Comparison of ENCODE assay signal across 8 cellular contexts in the genomic region with DNA sequence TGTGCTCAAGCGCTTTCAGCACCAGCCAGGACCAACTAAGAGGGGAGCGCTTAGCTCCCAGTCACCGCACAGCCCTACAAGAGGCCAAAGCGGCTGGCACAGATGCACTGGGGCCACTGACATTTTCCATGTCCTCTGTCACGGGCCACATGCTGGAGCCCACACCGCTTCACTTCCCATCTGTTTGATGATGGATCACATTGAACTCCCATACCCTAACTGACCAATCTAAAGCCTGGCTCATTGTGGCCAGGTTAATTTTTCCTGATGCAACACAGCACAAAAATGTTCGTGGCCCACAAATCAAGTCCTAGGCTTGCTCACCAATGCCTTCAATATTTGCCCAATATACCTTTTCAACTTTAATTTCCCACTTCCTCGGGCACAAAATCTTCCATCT. TPM values are rescaled to one million over a fixed set of nuclear protein-coding genes. Genes with fewer than 3 reads are reported as not detected.
A peak's percentile ranks its signal among the peaks of the same experiment; 100 is the strongest.
DNase-seq lines count a peak whose midpoint lies in the region; TF ChIP-seq lines count a peak whose summit lies in the region.
"Not testable (repeated sequence)": the region's sequence is repeated elsewhere in the genome, so short reads cannot be mapped to it uniquely, and the experiment has no call there.

No MANE protein-coding gene starts in this region.

- H3K9ac ChIP-seq in Loucy (ENCODE audit: low read depth, low read length, poor library complexity, severe bottlenecking); adipocyte (ENCODE audit: low read length); iPS-20b (ENCODE audit: low read depth, low read length): not testable (repeated sequence)

- POLR2A ChIA-PET in CD8-positive, alpha-beta memory T cell (lab: Charles Lee); activated CD4-positive, alpha-beta memory T cell treated with anti-CD3 and anti-CD28 coated beads, Interleukin-2, amount 10 ng/mL, durations not matched to agents 7 days and 5 days (lab: Charles Lee): not testable (repeated sequence)

- not testable (repeated sequence) for H3K27me3 ChIP-seq in CD8-positive, alpha-beta memory T cell (ENCODE audit: insufficient read depth, low read length, poor library complexity, severe bottlenecking); Loucy (ENCODE audit: insufficient read depth, low read length, poor library complexity, severe bottlenecking); adipocyte (replicated peaks; ENCODE audit: control insufficient read depth, insufficient read depth, low read length); esophagus muscularis mucosa
- H3K27me3 ChIP-seq in iPS-20b (ENCODE audit: insufficient read depth, low read length) (peaks cover 27% of the 10 kb centered on the region), stomach (peaks cover 0 to 18% (median 11%) of the 10 kb centered on the region in 3 donors)

- WGBS in esophagus muscularis mucosa, result 20% methylated on average over 3 of the region's 8 CpGs
- WGBS in stomach, 5 donors, result 48 to 62% (median 53%) methylated on average over 3 to 5 of the region's 8 CpGs

- peak overlapping the region; percentile 71 to 98 (median 89) for H3K4me3 Mint-ChIP-seq in CD8-positive, alpha-beta memory T cell
- H3K4me3 Mint-ChIP-seq in activated CD4-positive, alpha-beta memory T cell treated with anti-CD3 and anti-CD28 coated beads, Interleukin-2, amount 10 ng/mL, durations not matched to agents 7 days and 5 days, result peak overlapping the region; percentile 70
- H3K4me3 Mint-ChIP-seq in osteocyte (ENCODE audit: unreplicated experiment), result peak overlapping the region; percentile 81

- H3K9me3 Mint-ChIP-seq in CD8-positive, alpha-beta memory T cell; activated CD4-positive, alpha-beta memory T cell treated with anti-CD3 and anti-CD28 coated beads, Interleukin-2, amount 10 ng/mL, durations not matched to agents 7 days and 5 days; osteocyte (ENCODE audit: unreplicated experiment): not testable (repeated sequence)

- H3K4me3 ChIP-seq in CD8-positive, alpha-beta memory T cell (ENCODE audit: low read length), result not testable (repeated sequence)
- peak overlapping the region; percentile 74 for H3K4me3 ChIP-seq in Loucy (ENCODE audit: low read length, poor library complexity, severe bottlenecking)
- peak overlapping the region; percentile 86 for H3K4me3 ChIP-seq in adipocyte (ENCODE audit: low read length)
- H3K4me3 ChIP-seq in esophagus muscularis mucosa, result peak overlapping the region; percentile 70 to 75 (median 74)
- peak overlapping the region; percentile 77; the same call in 1 of the 2 replicates for H3K4me3 ChIP-seq in iPS-20b (ENCODE audit: low read length)
- H3K4me3 ChIP-seq in stomach, result peak overlapping the region; percentile 64 to 66 (median 64)

- CTCF ChIA-PET in CD8-positive, alpha-beta memory T cell (lab: Charles Lee); activated CD4-positive, alpha-beta memory T cell treated with anti-CD3 and anti-CD28 coated beads, Interleukin-2, amount 10 ng/mL, durations not matched to agents 7 days and 5 days (lab: Charles Lee): not testable (repeated sequence)

- H3K79me2 ChIP-seq in Loucy (ENCODE audit: insufficient read depth, low read length), result peaks cover 11% of the 10 kb centered on the region; the same call in 1 of the 2 replicates

- H3K36me3 ChIP-seq in CD8-positive, alpha-beta memory T cell (ENCODE audit: insufficient read depth, low read length); Loucy (ENCODE audit: insufficient read depth, low read length); adipocyte (ENCODE audit: control insufficient read depth, insufficient read depth, low read length, severe bottlenecking); esophagus muscularis mucosa; iPS-20b (ENCODE audit: insufficient read depth, low read depth, low read length); stomach: not testable (repeated sequence)

- H3K9me2 ChIP-seq in Loucy (replicated peaks; ENCODE audit: low read depth, low read length), result not testable (repeated sequence)

- not testable (repeated sequence) for TF ChIP-seq POLR2A in esophagus muscularis mucosa (IDR thresholded peaks at IDR 0.05; ENCODE audit: low read depth); stomach (IDR thresholded peaks at IDR 0.05)

- peak overlapping the region; percentile 65 for H3K4me2 ChIP-seq in Loucy (ENCODE audit: low read depth, low read length, poor library complexity, severe bottlenecking)

- H3K9me3 ChIP-seq in CD8-positive, alpha-beta memory T cell (ENCODE audit: low read length); Loucy (ENCODE audit: insufficient read depth, low read depth, low read length); adipocyte (ENCODE audit: control insufficient read depth, low read length); esophagus muscularis mucosa; iPS-20b (ENCODE audit: insufficient read depth, low read depth, low read length); stomach: not testable (repeated sequence)

- peaks cover 24 to 44% (median 27%) of the 10 kb centered on the region in 3 donors for H3K4me1 Mint-ChIP-seq in CD8-positive, alpha-beta memory T cell
- H3K4me1 Mint-ChIP-seq in activated CD4-positive, alpha-beta memory T cell treated with anti-CD3 and anti-CD28 coated beads, Interleukin-2, amount 10 ng/mL, durations not matched to agents 7 days and 5 days, result peaks cover 14% of the 10 kb centered on the region
- peaks cover 18% of the 10 kb centered on the region for H3K4me1 Mint-ChIP-seq in osteocyte (ENCODE audit: unreplicated experiment)

- not testable (repeated sequence) for TF ChIP-seq EP300 in esophagus muscularis mucosa (IDR thresholded peaks at IDR 0.05); stomach (IDR thresholded peaks at IDR 0.05)

- intact Hi-C loops in esophagus muscularis mucosa (cut with DNase I), result loop anchor here (10.0 kb wide), 1 partner anchor 135 kb away; no protein-coding TSS in a partner anchor
- intact Hi-C loops in stomach (cut with DNase I; ENCODE audit: low total_unique reads), result not testable (repeated sequence)

- not testable (repeated sequence) for H3F3A ChIP-seq in Loucy (ENCODE audit: low read depth)

- H2AFZ ChIP-seq in Loucy (ENCODE audit: low read length), result not testable (repeated sequence)

- peak overlapping the region in 6 of 8 donors; percentile 75 to 91 (median 79) for H3K27ac Mint-ChIP-seq in CD8-positive, alpha-beta memory T cell
- H3K27ac Mint-ChIP-seq in activated CD4-positive, alpha-beta memory T cell treated with anti-CD3 and anti-CD28 coated beads, Interleukin-2, amount 10 ng/mL, durations not matched to agents 7 days and 5 days, result not testable (repeated sequence)
- peak overlapping the region; percentile 80 for H3K27ac Mint-ChIP-seq in osteocyte (ENCODE audit: unreplicated experiment)

- TF ChIP-seq CTCF in Loucy (conservative IDR thresholded peaks at IDR 0.05; ENCODE audit: low read length); esophagus muscularis mucosa (IDR thresholded peaks at IDR 0.05); osteocyte (IDR thresholded peaks at IDR 0.05); stomach (IDR thresholded peaks at IDR 0.05): not testable (repeated sequence)

- peak overlapping the region; percentile 24 for H3K27ac ChIP-seq in CD8-positive, alpha-beta memory T cell (ENCODE audit: low read depth, low read length)
- H3K27ac ChIP-seq in esophagus muscularis mucosa (replicated peaks in 1 of 4) (peak overlapping the region in 3 of 4 donors; percentile 83 to 88 (median 86)), stomach (peak overlapping the region in 2 of 5 donors; percentile 79 to 90)
- not testable (repeated sequence) for H3K27ac ChIP-seq in iPS-20b (ENCODE audit: low read length)

- not testable (repeated sequence) for DNase-seq in CD8-positive, alpha-beta memory T cell; activated CD4-positive, alpha-beta memory T cell treated with anti-CD3 and anti-CD28 coated beads, Interleukin-2, amount 10 ng/mL, durations not matched to agents 7 days and 5 days; adipocyte (ENCODE audit: low read depth); esophagus muscularis mucosa (ENCODE audit: extremely low spot score); osteocyte (ENCODE audit: extremely low spot score, unreplicated experiment); stomach

- not testable (repeated sequence) for H3K36me3 Mint-ChIP-seq in CD8-positive, alpha-beta memory T cell; activated CD4-positive, alpha-beta memory T cell treated with anti-CD3 and anti-CD28 coated beads, Interleukin-2, amount 10 ng/mL, durations not matched to agents 7 days and 5 days (ENCODE audit: low read depth); osteocyte (ENCODE audit: unreplicated experiment)

- not testable (repeated sequence) for H3K4me1 ChIP-seq in CD8-positive, alpha-beta memory T cell (ENCODE audit: insufficient read depth, low read length); Loucy (ENCODE audit: insufficient read depth, low read length, poor library complexity, severe bottlenecking); adipocyte (ENCODE audit: control insufficient read depth, insufficient read depth, low read length); iPS-20b (ENCODE audit: insufficient read depth, low read length)
- H3K4me1 ChIP-seq in esophagus muscularis mucosa, result peaks cover 0 to 16% (median 2%) of the 10 kb centered on the region in 4 donors
- H3K4me1 ChIP-seq in stomach, result peaks cover 0 to 15% (median 12%) of the 10 kb centered on the region in 4 donors

- not testable (repeated sequence) for H3K27me3 Mint-ChIP-seq in CD8-positive, alpha-beta memory T cell; osteocyte (ENCODE audit: unreplicated experiment)
- H3K27me3 Mint-ChIP-seq in activated CD4-positive, alpha-beta memory T cell treated with anti-CD3 and anti-CD28 coated beads, Interleukin-2, amount 10 ng/mL, durations not matched to agents 7 days and 5 days, result peaks cover 34% of the 10 kb centered on the region

- H4K20me1 ChIP-seq in Loucy (ENCODE audit: insufficient read depth, low read length, poor library complexity, severe bottlenecking), result not testable (repeated sequence)

RNA-seq across cellular contexts. Expression of a gene that starts 1.1 kb away (rescaled TPM):
- 1 to 10 TPM; 7.7 to 9.5 TPM for total RNA-seq in CD8-positive, alpha-beta memory T cell
- 0.86 TPM for polyA plus RNA-seq in CD8-positive, alpha-beta memory T cell
- under 1 TPM; 0.25 to 0.28 TPM for total RNA-seq in activated CD4-positive, alpha-beta memory T cell treated with anti-CD3 and anti-CD28 coated beads, Interleukin-2, amount 10 ng/mL, durations not matched to agents 7 days and 5 days
- total RNA-seq in esophagus muscularis mucosa (10 to 100 TPM in 1 of 4 donors, 1 to 10 TPM in 3; 5.0 to 12.2 (median 8.3) TPM), osteocyte (13.9 and 15.2 TPM in 2 replicates), stomach (10 to 100 TPM in 3 of 5 donors, 1 to 10 TPM in 2; 4.5 to 39.5 (median 10.7) TPM)
- polyA plus RNA-seq in stomach, result 1 to 10 TPM in 1 of 3 donors, under 1 TPM in 2; 0.46 to 5.2 (median 0.75) TPM

Comparison
In these comparisons a context has a peak if more than half of its experiments do, and no peak if none do; other contexts are left out.
1. RNA of a gene that starts 1.1 kb away (total RNA-seq): 13.9 to 15.2 TPM in osteocyte, 4.5 to 39.5 TPM in stomach, 7.7 to 9.5 TPM in CD8-positive, alpha-beta memory T cell and 5.0 to 12.2 TPM in esophagus muscularis mucosa; 0.25 to 0.28 TPM in activated CD4-positive, alpha-beta memory T cell treated with anti-CD3 and anti-CD28 coated beads, Interleukin-2, amount 10 ng/mL, durations not matched to agents 7 days and 5 days; every median in the first group is over 4 times any median in the second.
2. Peak in every context shown above with its lines, with median percentiles within 50 percentile points of each other: H3K4me3 Mint-ChIP-seq.